ENCODE assay signal across 1 cellular context in genomic region chr18:11042247-11042646, GRCh38.
TF ChIP-seq lines count a peak whose summit lies in the region.

No MANE protein-coding gene starts in this region.

TF ChIP-seq in IMR-90, 13 proteins besides CTCF, POLR2A, EP300 and RAD21 (continued from another document):
- TF ChIP-seq, protein P1, sequence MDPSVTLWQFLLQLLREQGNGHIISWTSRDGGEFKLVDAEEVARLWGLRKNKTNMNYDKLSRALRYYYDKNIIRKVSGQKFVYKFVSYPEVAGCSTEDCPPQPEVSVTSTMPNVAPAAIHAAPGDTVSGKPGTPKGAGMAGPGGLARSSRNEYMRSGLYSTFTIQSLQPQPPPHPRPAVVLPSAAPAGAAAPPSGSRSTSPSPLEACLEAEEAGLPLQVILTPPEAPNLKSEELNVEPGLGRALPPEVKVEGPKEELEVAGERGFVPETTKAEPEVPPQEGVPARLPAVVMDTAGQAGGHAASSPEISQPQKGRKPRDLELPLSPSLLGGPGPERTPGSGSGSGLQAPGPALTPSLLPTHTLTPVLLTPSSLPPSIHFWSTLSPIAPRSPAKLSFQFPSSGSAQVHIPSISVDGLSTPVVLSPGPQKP (IDR thresholded peaks at IDR 0.05; ENCODE audit: borderline replicate concordance, low read depth, low read length) = no peak
- no peak for TF ChIP-seq MXI1 (IDR thresholded peaks at IDR 0.05; ENCODE audit: borderline replicate concordance, low read depth, low read length)
- no peak for TF ChIP-seq SMC3 (IDR thresholded peaks at IDR 0.05; ENCODE audit: low read depth, low read length)
- TF ChIP-seq BHLHE40 (IDR thresholded peaks at IDR 0.05; ENCODE audit: low read depth, low read length) = peak; percentile 32; the same call in 1 of the 2 replicates
- 0 out of 2 replicates have a peak, but pooled peaks have one; percentile 5 for TF ChIP-seq FOS (IDR thresholded peaks at IDR 0.05; ENCODE audit: low read depth, low read length)
